ENCODE assay signal across 8 cellular contexts in the genomic region with DNA sequence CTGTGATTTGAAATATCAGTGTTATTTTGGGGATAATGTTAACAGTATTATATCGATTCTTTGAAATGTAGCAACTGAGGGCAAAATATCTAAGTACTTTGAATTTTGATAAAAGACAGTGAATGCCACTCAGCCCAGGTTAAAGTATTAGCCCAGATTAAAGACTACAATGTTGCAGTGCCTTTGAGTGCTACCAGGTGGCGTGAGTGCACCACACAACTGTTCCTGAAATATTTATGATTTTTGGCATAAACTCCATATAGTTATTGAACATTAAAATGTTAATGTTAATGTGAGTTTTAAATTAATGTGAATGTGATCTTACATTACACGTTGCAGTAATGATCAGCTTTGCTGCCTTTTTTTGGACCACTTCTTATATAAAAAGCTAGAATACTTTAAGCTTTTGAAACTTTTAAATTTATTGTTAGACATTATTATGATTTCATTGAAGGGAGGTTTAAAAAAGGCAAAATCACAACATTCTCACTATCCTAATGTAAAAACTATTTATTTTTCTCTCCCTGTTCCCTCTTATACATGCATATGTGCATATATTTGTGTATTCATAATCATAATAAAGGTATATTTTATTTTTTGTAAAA. TPM values are rescaled to one million over a fixed set of nuclear protein-coding genes. Genes with fewer than 3 reads are reported as not detected.
A peak's percentile ranks its signal among the peaks of the same experiment; 100 is the strongest.
DNase-seq lines count a peak whose midpoint lies in the region; ATAC-seq, FAIRE-seq and TF ChIP-seq lines count a peak whose summit lies in the region.

No MANE protein-coding gene starts in this region.

- H3K27me3 ChIP-seq in OCI-LY1 (ENCODE audit: insufficient read depth, low read length) (no peaks in the 10 kb centered on the region), astrocyte (ENCODE audit: insufficient read depth, low read length) (no peaks in the 10 kb centered on the region), transverse colon (no peaks in the 10 kb centered on the region), aorta (ENCODE audit: control insufficient read depth in 1 of 2, insufficient read depth in 2 of 2, low read length in 1 of 2) (no peaks in the 10 kb centered on the region)

- no peaks in the 10 kb centered on the region for H3K9me3 ChIP-seq in OCI-LY1 (ENCODE audit: low read length)
- H3K9me3 ChIP-seq in astrocyte (ENCODE audit: insufficient read depth, low read depth, low read length): no peaks in the 10 kb centered on the region
- no peaks in the 10 kb centered on the region for H3K9me3 ChIP-seq in kidney (ENCODE audit: control insufficient read depth in 1 of 2, low read length in 2 of 2)
- no peaks in the 10 kb centered on the region for H3K9me3 ChIP-seq in transverse colon
- H3K9me3 ChIP-seq in aorta (ENCODE audit: control insufficient read depth, low read length): no peaks in the 10 kb centered on the region

- H3K27ac Mint-ChIP-seq in astrocyte (ENCODE audit: unreplicated experiment): no peak overlapping the region

- no peaks in the 10 kb centered on the region for H4K20me1 ChIP-seq in OCI-LY1 (ENCODE audit: insufficient read depth, low read length)
- peaks cover 13% of the 10 kb centered on the region for H4K20me1 ChIP-seq in astrocyte (ENCODE audit: insufficient read depth, low read length)

- TF ChIP-seq POLR2A in transverse colon (IDR thresholded peaks at IDR 0.05): no peak

- H3K4me1 ChIP-seq in OCI-LY1 (ENCODE audit: insufficient read depth, low read length, severe bottlenecking) (peaks cover 11% of the 10 kb centered on the region), astrocyte (ENCODE audit: insufficient read depth, low read length) (no peaks in the 10 kb centered on the region), kidney (ENCODE audit: control insufficient read depth in 1 of 2, insufficient read depth in 1 of 2, low read depth in 1 of 2, low read length in 2 of 2) (no peaks in the 10 kb centered on the region), transverse colon (peaks cover 0 to 4% (median 0%) of the 10 kb centered on the region in 4 donors), aorta (ENCODE audit: control insufficient read depth in 1 of 2, insufficient read depth in 2 of 2, low read length in 2 of 2) (no peaks in the 10 kb centered on the region)

- no peak for TF ChIP-seq EP300 in transverse colon (IDR thresholded peaks at IDR 0.05; ENCODE audit: low read depth)

- no peaks in the 10 kb centered on the region for H3K79me2 ChIP-seq in OCI-LY1 (ENCODE audit: insufficient read depth, low read length)
- H3K79me2 ChIP-seq in astrocyte (ENCODE audit: insufficient read depth, low read length): peaks cover 8% of the 10 kb centered on the region

- 35 to 46% methylated on average over 3 of the region's 3 CpGs for WGBS in transverse colon (ENCODE audit: low coverage in 1 of 2), 2 donors
- 22 to 28% methylated on average over 3 of the region's 3 CpGs for WGBS in aorta, 2 donors

- in situ Hi-C loops in transverse colon (cut with MboI; ENCODE audit: low pct_ligation_motif_present in 1 of 4, low pct_unique_long_range_greater_than_20kb in 1 of 4, low sequenced_read_pairs in 3 of 4): loop anchor here in 3 of 4 donors (5.0 to 25.0 kb wide), 4 partner anchors 82 to 212 kb away; no protein-coding TSS in a partner anchor

- H3K9ac ChIP-seq in OCI-LY1 (ENCODE audit: low read length) (no peak overlapping the region), astrocyte (ENCODE audit: low read length) (no peak overlapping the region), kidney (ENCODE audit: low read length in 2 of 2) (no peak overlapping the region)

- no peak overlapping the region for H3K4me3 Mint-ChIP-seq in astrocyte (ENCODE audit: unreplicated experiment)

- peak; percentile 42 for DNase-seq in stimulated activated CD4-positive, alpha-beta T cell treated with anti-CD3 and anti-CD28 coated beads, Interleukin-15, amount 100 ng/mL, for 24 hours
- no peak for DNase-seq in stimulated activated CD4-positive, alpha-beta T cell treated with anti-CD3 and anti-CD28 coated beads, Interleukin-12 subunit alpha, Interleukin-12 subunit beta, amount 100 ng/mL, for 4 hours
- DNase-seq in astrocyte (ENCODE audit: low read depth) (peak; percentile 9), kidney (no peak), transverse colon (peak; percentile 35), aorta (no peak)

- H3K9me2 ChIP-seq in OCI-LY1 (ENCODE audit: low read depth, low read length): no peaks in the 10 kb centered on the region

- intact Hi-C loops in kidney (cut with DNase I): no loop called here
- intact Hi-C loops in transverse colon (cut with DNase I; ENCODE audit: low total_unique reads): loop anchor here (10.0 kb wide), 2 partner anchors 82 to 202 kb away; no protein-coding TSS in a partner anchor
- intact Hi-C loops in aorta (cut with DNase I): loop anchor here (2.0 kb wide), 3 partner anchors 88 to 208 kb away; no protein-coding TSS in a partner anchor

- FAIRE-seq in astrocyte (lab: Jason Lieb, UNC): no peak
- peak; percentile 77 for FAIRE-seq in kidney (lab: Jason Lieb, UNC)

- no peaks in the 10 kb centered on the region for H3K36me3 Mint-ChIP-seq in astrocyte (ENCODE audit: low read depth, unreplicated experiment)

- H3K4me1 Mint-ChIP-seq in astrocyte (ENCODE audit: low read depth, unreplicated experiment): no peaks in the 10 kb centered on the region

- no peaks in the 10 kb centered on the region for H3F3A ChIP-seq in OCI-LY1 (ENCODE audit: insufficient read depth, low read length)

- H3K27ac ChIP-seq in OCI-LY1 (ENCODE audit: low read depth, low read length, poor library complexity, severe bottlenecking) (no peak overlapping the region), astrocyte (ENCODE audit: low read depth, low read length) (no peak overlapping the region), kidney (ENCODE audit: low read depth in 2 of 2, low read length in 2 of 2) (no peak overlapping the region), transverse colon (no peak overlapping the region), aorta (ENCODE audit: low read depth in 1 of 2, low read length in 2 of 2) (no peak overlapping the region)

- H2AFZ ChIP-seq in OCI-LY1 (ENCODE audit: low read length) (no peak overlapping the region), astrocyte (ENCODE audit: low read depth, low read length) (no peak overlapping the region)

- no peak overlapping the region for H3K4me3 ChIP-seq in OCI-LY1 (ENCODE audit: low read depth, low read length, poor library complexity, severe bottlenecking)
- H3K4me3 ChIP-seq in astrocyte (ENCODE audit: insufficient read depth, low read depth, low read length): no peak overlapping the region
- H3K4me3 ChIP-seq in kidney (ENCODE audit: low read length in 2 of 2): no peak overlapping the region
- H3K4me3 ChIP-seq in transverse colon: no peak overlapping the region
- no peak overlapping the region for H3K4me3 ChIP-seq in aorta (ENCODE audit: low read length in 2 of 2)

- no peak overlapping the region for H3K4me2 ChIP-seq in OCI-LY1 (ENCODE audit: low read length)
- H3K4me2 ChIP-seq in astrocyte (ENCODE audit: low read length): no peak overlapping the region

- H3K27me3 Mint-ChIP-seq in astrocyte (ENCODE audit: low read depth, unreplicated experiment): no peaks in the 10 kb centered on the region

- H3K36me3 ChIP-seq in OCI-LY1 (ENCODE audit: insufficient read depth, low read length) (peaks cover 61% of the 10 kb centered on the region; the same call in 1 of the 2 replicates), astrocyte (ENCODE audit: insufficient read depth, low read length) (peaks cover 23% of the 10 kb centered on the region), kidney (ENCODE audit: control insufficient read depth in 1 of 2, insufficient read depth in 2 of 2, low read length in 2 of 2) (peaks cover 5 to 18% of the 10 kb centered on the region in 2 donors), transverse colon (peaks cover 0 to 25% (median 11%) of the 10 kb centered on the region in 4 donors), aorta (ENCODE audit: control insufficient read depth in 1 of 2, insufficient read depth in 2 of 2, low read length in 1 of 2) (peaks cover 0 to 5% of the 10 kb centered on the region in 2 donors)

- H3K9me3 Mint-ChIP-seq in astrocyte (ENCODE audit: unreplicated experiment): no peaks in the 10 kb centered on the region

- TF ChIP-seq CTCF in OCI-LY1 (IDR thresholded peaks at IDR 0.05; ENCODE audit: low read length) (peak; percentile 92), astrocyte (IDR thresholded peaks at IDR 0.05; ENCODE audit: insufficient read depth, low read depth, low read length) (peak; percentile 97), kidney (IDR thresholded peaks at IDR 0.05; ENCODE audit: borderline replicate concordance, extremely low read depth, insufficient read depth) (peak; percentile 79), transverse colon (IDR thresholded peaks at IDR 0.05) (peak; percentile 71 to 85 (median 79))

- ATAC-seq in HG03135 (IDR thresholded peaks at IDR 0.05; ENCODE audit: unreplicated experiment) (peak; percentile 66), aorta (ENCODE audit: low FRiP score) (no peak)

RNA-seq across cellular contexts. Expression of a gene that starts 22.5 kb away (rescaled TPM):
- total RNA-seq in astrocyte (48.2 and 50.4 TPM in 2 replicates), kidney (40.1 TPM), transverse colon (10 to 100 TPM; 30.7 to 78.8 (median 63.8) TPM), aorta (10 to 100 TPM; 18.3 to 24.3 TPM)
- polyA plus RNA-seq in kidney (ENCODE audit: insufficient read depth, low read depth, low replicate concordance) (97.8 TPM), aorta (10 to 100 TPM; 19.4 to 35.8 TPM)

RNA-seq across cellular contexts. Expression of a gene that starts 36.9 kb away (rescaled TPM):
- 2.1 and 3.8 TPM in 2 replicates for total RNA-seq in astrocyte
- 3.2 TPM for total RNA-seq in kidney
- polyA plus RNA-seq in kidney (ENCODE audit: insufficient read depth, low read depth, low replicate concordance): 1.3 TPM
- 100 to 1,000 TPM in 1 of 4 donors, 10 to 100 TPM in 2, 1 to 10 TPM in 1; 7.5 to 210 (median 45.3) TPM for total RNA-seq in transverse colon
- 1 to 10 TPM; 4.3 to 6.6 TPM for total RNA-seq in aorta
- 10 to 100 TPM in 1 of 2 donors, under 1 TPM in 1; 0.87 to 14.9 TPM for polyA plus RNA-seq in aorta

RNA-seq across cellular contexts. Expression of a gene that starts 46.9 kb away (rescaled TPM):
- 39.5 and 40.8 TPM in 2 replicates for total RNA-seq in astrocyte
- 21.2 TPM for total RNA-seq in kidney
- polyA plus RNA-seq in kidney (ENCODE audit: insufficient read depth, low read depth, low replicate concordance): 6.6 TPM
- 100 to 1,000 TPM in 1 of 4 donors, 10 to 100 TPM in 3; 14.7 to 104 (median 47.3) TPM for total RNA-seq in transverse colon
- 10 to 100 TPM; 57.3 to 58.7 TPM for total RNA-seq in aorta
- 10 to 100 TPM; 14.4 to 21.8 TPM for polyA plus RNA-seq in aorta

RNA-seq across cellular contexts. Expression of a gene that starts 46.9 kb away (rescaled TPM):
- total RNA-seq in astrocyte: not detected in 2 replicates
- total RNA-seq in kidney: not detected
- not detected for polyA plus RNA-seq in kidney (ENCODE audit: insufficient read depth, low read depth, low replicate concordance)
- not detected for total RNA-seq in transverse colon
- total RNA-seq in aorta: not detected
- under 1 TPM in 1 of 2 donors, not detected in 1; 0.49 TPM for polyA plus RNA-seq in aorta

Comparison
In these comparisons a context has a peak if more than half of its experiments do, and no peak if none do; other contexts are left out.
1. DNase-seq: peak in stimulated activated CD4-positive, alpha-beta T cell treated with anti-CD3 and anti-CD28 coated beads, Interleukin-15, amount 100 ng/mL, for 24 hours (single experiment), astrocyte (single experiment) and transverse colon (single experiment); none in stimulated activated CD4-positive, alpha-beta T cell treated with anti-CD3 and anti-CD28 coated beads, Interleukin-12 subunit alpha, Interleukin-12 subunit beta, amount 100 ng/mL, for 4 hours (single experiment), kidney (single experiment) and aorta (0 of 2).
2. Peak in every context shown above with its lines, with median percentiles within 50 percentile points of each other: CTCF ChIP-seq.